ENCODE assay signal across 13 cellular contexts in the genomic region with DNA sequence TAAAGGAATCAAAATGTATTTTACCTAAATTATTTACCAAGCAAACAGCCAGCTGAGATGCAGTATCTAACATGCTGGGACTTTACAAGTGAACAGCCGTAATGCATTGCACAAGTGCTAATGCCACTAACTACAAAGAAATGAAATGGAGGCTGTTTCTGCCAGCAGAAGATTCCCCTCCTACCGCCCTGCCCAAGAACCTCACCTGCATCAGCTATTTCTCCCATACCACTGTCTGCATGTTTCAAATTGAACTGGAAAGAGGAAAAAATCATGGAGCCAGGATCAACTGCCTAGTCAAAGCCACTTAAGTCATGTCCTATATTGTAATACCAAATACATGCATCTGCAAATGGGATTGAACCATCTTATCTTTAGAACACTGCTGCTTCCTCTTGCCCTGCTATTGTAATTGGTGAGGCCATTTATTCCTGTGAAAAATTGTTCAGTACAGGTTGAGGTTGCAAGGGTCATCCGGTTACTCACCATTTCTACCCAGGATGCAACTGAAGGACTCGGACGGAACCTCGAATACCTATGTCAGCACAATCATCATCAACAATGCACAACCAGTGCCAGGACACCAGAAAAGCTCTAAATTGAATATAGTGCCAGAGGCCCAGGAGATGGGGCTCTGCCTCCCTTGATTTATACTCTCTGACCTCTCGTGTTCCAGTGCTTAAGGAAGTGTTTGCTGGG. TPM values are rescaled to one million over a fixed set of nuclear protein-coding genes. Genes with fewer than 3 reads are reported as not detected.
A peak's percentile ranks its signal among the peaks of the same experiment; 100 is the strongest.
DNase-seq lines count a peak whose midpoint lies in the region; ATAC-seq and TF ChIP-seq lines count a peak whose summit lies in the region.
"Had no signal": no experiment of that assay in that cellular context is flagged by ENCODE, and none has a peak within 500 bp of the region (broad histone marks: within the 10 kb centered on the region; RNA-seq: fewer than 3 reads in every experiment).

No MANE protein-coding gene starts in this region.

- intact Hi-C loops in Right ventricle myocardium inferior (cut with DNase I) (no loop called here), cardiac septum (cut with DNase I) (loop anchor here (2.0 to 5.0 kb wide), 2 partner anchors 27 to 57 kb away; a partner anchor contains a TSS)

- no peaks in the 10 kb centered on the region for H3K27me3 Mint-ChIP-seq in mesothelial cell of epicardium (ENCODE audit: low read depth)

- peak overlapping the region; percentile 98 for H3K27ac Mint-ChIP-seq in mesothelial cell of epicardium

- DNase-seq in Right ventricle myocardium inferior (ENCODE audit: missing footprints), result no peak
- DNase-seq in cardiac septum (ENCODE audit: low spot score), result no peak
- no peak for DNase-seq in epithelial cell of prostate (ENCODE audit: low read depth, low spot score)
- DNase-seq in mesothelial cell of epicardium (ENCODE audit: low spot score in 2 of 2, unreplicated experiment in 2 of 2), result no peak
- no peak for DNase-seq in stimulated activated CD4-positive, alpha-beta T cell treated with anti-CD3 and anti-CD28 coated beads, Interleukin-2, amount 100 ng/mL, for 48 hours
- DNase-seq in D341Med (ENCODE audit: low spot score), result no peak
- no peak for DNase-seq in stimulated activated CD4-positive, alpha-beta T cell treated with anti-CD3 and anti-CD28 coated beads, Interleukin-2, amount 100 ng/mL, for 24 hours
- DNase-seq: activated gamma-delta T cell; hypothalamus; MG63; stimulated activated CD4-positive, alpha-beta T cell treated with anti-CD3 and anti-CD28 coated beads, Interleukin-12 subunit alpha, Interleukin-12 subunit beta, amount 100 ng/mL, for 4 hours had no signal

- H3K4me1 Mint-ChIP-seq in mesothelial cell of epicardium, result peaks cover 57% of the 10 kb centered on the region

- peaks cover 2% of the 10 kb centered on the region for H3K9me3 Mint-ChIP-seq in mesothelial cell of epicardium

- peak; percentile 24 for ATAC-seq in Right ventricle myocardium inferior
- ATAC-seq in HG03469 (IDR thresholded peaks at IDR 0.05; ENCODE audit: unreplicated experiment), result no peak

- peaks cover 45% of the 10 kb centered on the region for H3K36me3 Mint-ChIP-seq in mesothelial cell of epicardium

- no peak overlapping the region for H3K4me3 Mint-ChIP-seq in mesothelial cell of epicardium

- TF ChIP-seq CTCF in mesothelial cell of epicardium (IDR thresholded peaks at IDR 0.05; ENCODE audit: unreplicated experiment), result no peak

- peak overlapping the region; percentile 100 for H3K27ac ChIP-seq in epithelial cell of prostate
- H3K27ac ChIP-seq: BLaER1 had no signal

RNA-seq across cellular contexts. Expression of a gene that starts 27.5 kb away (rescaled TPM):
- 212 TPM for total RNA-seq in Right ventricle myocardium inferior
- total RNA-seq in cardiac septum, result 177 TPM
- 1,031 to 1,044 TPM (median 1,040 TPM) in 3 replicates for total RNA-seq in mesothelial cell of epicardium
